8 cellular contexts compared by ENCODE assay signal in the genomic region with DNA sequence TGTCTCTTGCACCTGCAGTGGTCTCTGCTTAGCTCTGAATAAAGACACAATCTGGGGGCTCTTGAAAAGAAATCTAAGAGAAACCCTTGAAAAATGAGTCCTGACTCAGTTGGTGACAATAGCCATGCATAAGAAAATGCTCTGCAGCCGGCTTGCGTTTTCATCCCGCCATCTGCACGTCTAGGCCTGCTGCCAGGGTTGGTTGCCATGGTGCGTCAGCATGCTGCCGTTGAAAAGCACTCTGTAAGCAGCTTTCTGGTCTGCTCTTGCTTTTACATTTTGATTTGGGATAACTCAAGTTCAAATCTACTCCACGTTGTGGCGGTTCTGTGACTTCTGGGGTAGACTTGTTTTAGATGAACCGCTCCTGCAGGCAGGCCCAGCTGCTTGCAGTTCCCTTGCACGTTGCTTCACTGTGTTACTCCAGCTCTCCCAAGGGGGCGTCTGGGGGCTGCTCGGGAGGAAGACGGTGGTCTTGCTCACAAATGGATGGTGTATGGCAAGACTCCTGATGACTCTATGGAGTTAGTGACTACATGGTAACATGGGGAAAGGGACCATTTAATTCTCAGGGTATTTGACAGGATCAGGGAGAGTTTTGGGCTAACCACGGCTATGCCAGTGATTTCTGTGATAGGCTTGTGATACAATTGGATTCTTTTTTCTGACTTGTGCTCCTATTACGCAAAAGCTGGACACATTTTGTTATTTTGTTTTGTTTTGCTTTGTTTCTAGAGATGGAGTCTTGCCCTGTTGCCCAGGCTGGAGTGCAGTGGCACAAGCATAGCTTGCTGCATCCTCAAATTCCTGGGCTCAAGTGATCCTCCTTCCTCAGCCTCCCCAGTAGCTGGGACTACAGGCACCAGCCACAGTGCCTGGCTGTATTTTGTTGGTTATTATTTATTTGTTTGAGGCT. TPM values are rescaled to one million over a fixed set of nuclear protein-coding genes. Genes with fewer than 3 reads are reported as not detected.
DNase-seq lines count a peak whose midpoint lies in the region; ATAC-seq and TF ChIP-seq lines count a peak whose summit lies in the region.

No MANE protein-coding gene starts in this region.

- no peak overlapping the region for H3K4me2 ChIP-seq in neural cell (ENCODE audit: low read length)

- peaks cover 32% of the 10 kb centered on the region for H3K4me1 Mint-ChIP-seq in endodermal cell
- H3K4me1 Mint-ChIP-seq in activated T-cell treated with anti-CD3 and anti-CD28 coated beads, Interleukin-2, amount 50 U/mL, for 24 hours (ENCODE audit: low read depth): peaks cover 7% of the 10 kb centered on the region

- H3K36me3 ChIP-seq in endodermal cell (ENCODE audit: control insufficient read depth, insufficient read depth, low read length) (no peaks in the 10 kb centered on the region), neural cell (ENCODE audit: insufficient read depth, low read length) (no peaks in the 10 kb centered on the region)

- peak; percentile 80 for DNase-seq in COR-L47 (lab: John Stamatoyannopoulos, UW)
- DNase-seq in NCI-H446 (lab: John Stamatoyannopoulos, UW): peak; percentile 86 to 92
- no peak for DNase-seq in endodermal cell
- DNase-seq in activated CD8-positive, alpha-beta memory T cell treated with anti-CD3 and anti-CD28 coated beads, Interleukin-2, amount 50 U/mL, for 48 hours: no peak
- DNase-seq in SW 1271 (lab: John Stamatoyannopoulos, UW): no peak
- DNase-seq in activated T-cell treated with anti-CD3 and anti-CD28 coated beads, Interleukin-2, amount 50 U/mL, for 24 hours: no peak

- no peak overlapping the region for H3K9ac ChIP-seq in endodermal cell (ENCODE audit: extremely low read depth, low read length, poor library complexity, severe bottlenecking)
- H3K9ac ChIP-seq in neural cell (ENCODE audit: low read length): peak overlapping the region; percentile 6

- 73 to 83% methylated on average over 10 to 15 of the region's 15 CpGs for WGBS in endodermal cell (ENCODE audit: insufficient coverage in 1 of 2, insufficient read length in 1 of 2), 2 experiments

- H3K4me3 Mint-ChIP-seq in endodermal cell: no peak overlapping the region
- no peak overlapping the region for H3K4me3 Mint-ChIP-seq in activated T-cell treated with anti-CD3 and anti-CD28 coated beads, Interleukin-2, amount 50 U/mL, for 24 hours

- TF ChIP-seq EP300 in neural cell (conservative IDR thresholded peaks at IDR 0.05; ENCODE audit: poor library complexity, severe bottlenecking): no peak

- TF ChIP-seq CTCF in endodermal cell (conservative IDR thresholded peaks at IDR 0.05) (peak; percentile 51), neural cell (IDR thresholded peaks at IDR 0.05; ENCODE audit: poor library complexity, severe bottlenecking) (no peak)

- H3K9me3 ChIP-seq in endodermal cell (ENCODE audit: control insufficient read depth, low read length): no peaks in the 10 kb centered on the region
- no peaks in the 10 kb centered on the region for H3K9me3 ChIP-seq in neural cell (ENCODE audit: low read length)

- no peak for TF ChIP-seq RAD21 in neural cell (conservative IDR thresholded peaks at IDR 0.05)

- no peak for ATAC-seq in GM18520 (IDR thresholded peaks at IDR 0.05; ENCODE audit: unreplicated experiment)

- no peak overlapping the region for H3K27ac Mint-ChIP-seq in endodermal cell
- H3K27ac Mint-ChIP-seq in activated T-cell treated with anti-CD3 and anti-CD28 coated beads, Interleukin-2, amount 50 U/mL, for 24 hours: no peak overlapping the region

- H2AFZ ChIP-seq in neural cell (ENCODE audit: low read depth, low read length): no peak overlapping the region

- H3K27me3 Mint-ChIP-seq in endodermal cell (ENCODE audit: insufficient read depth): peaks cover 5% of the 10 kb centered on the region
- H3K27me3 Mint-ChIP-seq in activated T-cell treated with anti-CD3 and anti-CD28 coated beads, Interleukin-2, amount 50 U/mL, for 24 hours: peaks cover 8% of the 10 kb centered on the region

- H3K4me3 ChIP-seq in endodermal cell (ENCODE audit: low read length): no peak overlapping the region
- peak overlapping the region; percentile 10 for H3K4me3 ChIP-seq in neural cell (ENCODE audit: low read length)

- peaks cover 5% of the 10 kb centered on the region for H3K4me1 ChIP-seq in endodermal cell (ENCODE audit: control insufficient read depth, insufficient read depth, low read length)

- H3K9me3 Mint-ChIP-seq in endodermal cell: no peaks in the 10 kb centered on the region
- no peaks in the 10 kb centered on the region for H3K9me3 Mint-ChIP-seq in activated T-cell treated with anti-CD3 and anti-CD28 coated beads, Interleukin-2, amount 50 U/mL, for 24 hours

- H3F3A ChIP-seq in neural cell (ENCODE audit: insufficient read depth, low read length, poor library complexity, severe bottlenecking): no peaks in the 10 kb centered on the region

- H3K79me2 ChIP-seq in neural cell (replicated peaks; ENCODE audit: insufficient read depth, low read length): no peaks in the 10 kb centered on the region

- H3K27ac ChIP-seq in endodermal cell (ENCODE audit: low read depth, low read length): peak overlapping the region; percentile 59
- peak overlapping the region; percentile 47 for H3K27ac ChIP-seq in neural cell (ENCODE audit: low read length)

- H3K27me3 ChIP-seq in endodermal cell (ENCODE audit: control insufficient read depth, insufficient read depth, low read length, poor library complexity, severe bottlenecking) (no peaks in the 10 kb centered on the region), neural cell (ENCODE audit: insufficient read depth, low read depth, low read length) (no peaks in the 10 kb centered on the region)

- no peaks in the 10 kb centered on the region for H3K9me2 ChIP-seq in neural cell (ENCODE audit: insufficient read depth, low read length)

- H3K36me3 Mint-ChIP-seq in endodermal cell (ENCODE audit: low read depth): no peaks in the 10 kb centered on the region
- H3K36me3 Mint-ChIP-seq in activated T-cell treated with anti-CD3 and anti-CD28 coated beads, Interleukin-2, amount 50 U/mL, for 24 hours (ENCODE audit: low read depth): no peaks in the 10 kb centered on the region

- H4K20me1 ChIP-seq in neural cell (ENCODE audit: insufficient read depth): no peaks in the 10 kb centered on the region

TF ChIP-seq in neural cell, 6 proteins besides CTCF, POLR2A, EP300 and RAD21:
- TF ChIP-seq TAF1 (IDR thresholded peaks at IDR 0.05; ENCODE audit: low read depth) (no peak), EZH2 (IDR thresholded peaks at IDR 0.05; ENCODE audit: borderline replicate concordance, insufficient read depth, low read length, poor library complexity, severe bottlenecking) (no peak), POLR2AphosphoS5 (IDR thresholded peaks at IDR 0.05) (no peak), SMC3 (conservative IDR thresholded peaks at IDR 0.05; ENCODE audit: poor library complexity) (no peak), MXI1 (conservative IDR thresholded peaks at IDR 0.05; ENCODE audit: poor library complexity, severe bottlenecking) (peak; percentile 49)
- TF ChIP-seq, protein P1, sequence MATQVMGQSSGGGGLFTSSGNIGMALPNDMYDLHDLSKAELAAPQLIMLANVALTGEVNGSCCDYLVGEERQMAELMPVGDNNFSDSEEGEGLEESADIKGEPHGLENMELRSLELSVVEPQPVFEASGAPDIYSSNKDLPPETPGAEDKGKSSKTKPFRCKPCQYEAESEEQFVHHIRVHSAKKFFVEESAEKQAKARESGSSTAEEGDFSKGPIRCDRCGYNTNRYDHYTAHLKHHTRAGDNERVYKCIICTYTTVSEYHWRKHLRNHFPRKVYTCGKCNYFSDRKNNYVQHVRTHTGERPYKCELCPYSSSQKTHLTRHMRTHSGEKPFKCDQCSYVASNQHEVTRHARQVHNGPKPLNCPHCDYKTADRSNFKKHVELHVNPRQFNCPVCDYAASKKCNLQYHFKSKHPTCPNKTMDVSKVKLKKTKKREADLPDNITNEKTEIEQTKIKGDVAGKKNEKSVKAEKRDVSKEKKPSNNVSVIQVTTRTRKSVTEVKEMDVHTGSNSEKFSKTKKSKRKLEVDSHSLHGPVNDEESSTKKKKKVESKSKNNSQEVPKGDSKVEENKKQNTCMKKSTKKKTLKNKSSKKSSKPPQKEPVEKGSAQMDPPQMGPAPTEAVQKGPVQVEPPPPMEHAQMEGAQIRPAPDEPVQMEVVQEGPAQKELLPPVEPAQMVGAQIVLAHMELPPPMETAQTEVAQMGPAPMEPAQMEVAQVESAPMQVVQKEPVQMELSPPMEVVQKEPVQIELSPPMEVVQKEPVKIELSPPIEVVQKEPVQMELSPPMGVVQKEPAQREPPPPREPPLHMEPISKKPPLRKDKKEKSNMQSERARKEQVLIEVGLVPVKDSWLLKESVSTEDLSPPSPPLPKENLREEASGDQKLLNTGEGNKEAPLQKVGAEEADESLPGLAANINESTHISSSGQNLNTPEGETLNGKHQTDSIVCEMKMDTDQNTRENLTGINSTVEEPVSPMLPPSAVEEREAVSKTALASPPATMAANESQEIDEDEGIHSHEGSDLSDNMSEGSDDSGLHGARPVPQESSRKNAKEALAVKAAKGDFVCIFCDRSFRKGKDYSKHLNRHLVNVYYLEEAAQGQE (IDR thresholded peaks at IDR 0.05; ENCODE audit: borderline replicate concordance): no peak

RNA-seq across cellular contexts. Expression of gene WNT5B, which starts 15.8 kb away (rescaled TPM):
- 1 to 10 TPM in 1 of 2 donors, under 1 TPM in 1; 0.71 to 6.1 TPM for total RNA-seq in endodermal cell
- polyA plus RNA-seq in endodermal cell (2013, experiment 1 of 2): 9.0 TPM
- polyA plus RNA-seq in endodermal cell (2013, experiment 2 of 2): 8.2 TPM
- 17.0 and 17.4 TPM in 2 replicates for polyA plus RNA-seq in neural cell
- polyA minus RNA-seq in neural cell: 23.3 and 28.7 TPM in 2 replicates

RNA-seq across cellular contexts. Expression of gene ADIPOR2, which starts 46.1 kb away (rescaled TPM):
- 100 to 1,000 TPM in 1 of 2 donors, 10 to 100 TPM in 1; 53.7 to 124 TPM for total RNA-seq in endodermal cell
- polyA plus RNA-seq in endodermal cell (2013, experiment 1 of 2): 37.8 TPM
- polyA plus RNA-seq in endodermal cell (2013, experiment 2 of 2): 37.2 TPM
- 18.5 and 20.7 TPM in 2 replicates for polyA plus RNA-seq in neural cell
- 29.9 and 33.7 TPM in 2 replicates for polyA minus RNA-seq in neural cell

RNA-seq across cellular contexts. Expression of gene FBXL14, which starts 50.4 kb away (rescaled TPM):
- 10 to 100 TPM in 1 of 2 donors, 1 to 10 TPM in 1; 10.0 to 20.4 TPM for total RNA-seq in endodermal cell
- polyA plus RNA-seq in endodermal cell (2013, experiment 1 of 2): 18.1 TPM
- 16.8 TPM for polyA plus RNA-seq in endodermal cell (2013, experiment 2 of 2)
- 15.1 and 21.8 TPM in 2 replicates for polyA plus RNA-seq in neural cell
- polyA minus RNA-seq in neural cell: 49.3 and 63.3 TPM in 2 replicates

Comparison
In these comparisons a context has a peak if more than half of its experiments do, and no peak if none do; other contexts are left out.
1. DNase-seq: peak in COR-L47 (single experiment) and NCI-H446 (2 of 2); none in endodermal cell (single experiment), activated CD8-positive, alpha-beta memory T cell treated with anti-CD3 and anti-CD28 coated beads, Interleukin-2, amount 50 U/mL, for 48 hours (single experiment), SW 1271 (0 of 2) and activated T-cell treated with anti-CD3 and anti-CD28 coated beads, Interleukin-2, amount 50 U/mL, for 24 hours (single experiment).